15 cellular contexts compared by ENCODE assay signal in the genomic region with DNA sequence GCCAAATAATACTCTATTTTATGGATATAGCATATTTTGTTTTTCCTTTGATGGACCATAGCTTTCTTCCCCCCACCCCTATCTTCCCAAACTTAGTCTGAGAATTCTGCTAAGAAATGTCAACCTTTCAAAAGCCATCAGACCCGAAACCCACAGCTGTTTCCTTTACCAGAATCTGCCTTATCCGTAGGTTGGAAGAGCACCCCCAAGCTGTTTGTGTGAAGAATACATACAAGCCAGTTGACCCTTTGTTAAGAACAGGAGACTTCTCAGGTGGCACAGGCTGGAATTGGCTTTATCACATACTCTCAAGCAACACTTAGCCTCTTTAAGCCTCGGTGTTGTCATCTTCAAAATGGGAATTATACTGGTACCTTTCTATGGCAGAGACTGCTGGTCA.
A peak's percentile ranks its signal among the peaks of the same experiment; 100 is the strongest.
DNase-seq lines count a peak whose midpoint lies in the region; ATAC-seq and TF ChIP-seq lines count a peak whose summit lies in the region.
"Had no signal": no experiment of that assay in that cellular context is flagged by ENCODE, and none has a peak within 500 bp of the region (broad histone marks: within the 10 kb centered on the region; RNA-seq: fewer than 3 reads in every experiment).

No MANE protein-coding gene starts in this region.

- no peak overlapping the region for H3K14ac ChIP-seq in H9 (ENCODE audit: insufficient read depth, low read length)

- H3K79me1 ChIP-seq in H9 (ENCODE audit: insufficient read depth, low read depth, low read length, poor library complexity, severe bottlenecking) = no peaks in the 10 kb centered on the region

- H3K27ac ChIP-seq in H9 (ENCODE audit: insufficient read length, low read depth, low read length) (no peak overlapping the region), MM.1S (ENCODE audit: low read length) (no peak overlapping the region), endodermal cell (ENCODE audit: low read depth, low read length) (no peak overlapping the region), thyroid gland (no peak overlapping the region), ovary (no peak overlapping the region)
- H3K27ac ChIP-seq: BLaER1, HL-60 had no signal

- no peaks in the 10 kb centered on the region for H3K9me3 ChIP-seq in H9 (ENCODE audit: control insufficient read depth, low read depth, low read length)
- no peaks in the 10 kb centered on the region for H3K9me3 ChIP-seq in MM.1S (replicated peaks; ENCODE audit: insufficient read depth, low read length)
- H3K9me3 ChIP-seq in endodermal cell (ENCODE audit: control insufficient read depth, low read length) = peaks cover 13% of the 10 kb centered on the region
- H3K9me3 ChIP-seq in thyroid gland = no peaks in the 10 kb centered on the region
- H3K9me3 ChIP-seq in ovary = no peaks in the 10 kb centered on the region
- H3K9me3 ChIP-seq: BLaER1 had no signal

- TF ChIP-seq POLR2A in thyroid gland (IDR thresholded peaks at IDR 0.05) (no peak), ovary (IDR thresholded peaks at IDR 0.05) (no peak)

- H2AFZ ChIP-seq in H9 (ENCODE audit: low read length) (no peak overlapping the region), MM.1S (ENCODE audit: low read length) (no peak overlapping the region)

- no peak overlapping the region for H3K23ac ChIP-seq in H9 (ENCODE audit: insufficient read length, low read depth, low read length)

- H2BK5ac ChIP-seq in H9 (ENCODE audit: insufficient read length, low read length) = no peak overlapping the region

- H4K20me1 ChIP-seq in H9 (ENCODE audit: control insufficient read depth, insufficient read depth, insufficient read length) = no peaks in the 10 kb centered on the region
- H4K20me1 ChIP-seq in MM.1S (ENCODE audit: insufficient read depth, low read length) = no peaks in the 10 kb centered on the region
- H4K20me1 ChIP-seq: BLaER1 had no signal

- no peak for TF ChIP-seq EP300 in ovary (IDR thresholded peaks at IDR 0.05)

- H4K91ac ChIP-seq in H9 (ENCODE audit: insufficient read length, low read depth, low read length) = no peak overlapping the region

- H3K27ac Mint-ChIP-seq in H9 (no peak overlapping the region), endodermal cell (no peak overlapping the region)
- H3K27ac Mint-ChIP-seq: CD14-positive monocyte; CD4-positive, alpha-beta memory T cell had no signal

- no peak overlapping the region for H2AK5ac ChIP-seq in H9 (ENCODE audit: insufficient read length, low read length)

- H3K18ac ChIP-seq in H9 (ENCODE audit: insufficient read length, low read depth, low read length) = no peak overlapping the region

- H3K4me3 Mint-ChIP-seq in H9 (no peak overlapping the region), endodermal cell (no peak overlapping the region)
- H3K4me3 Mint-ChIP-seq: CD14-positive monocyte; CD4-positive, alpha-beta memory T cell had no signal

- no peaks in the 10 kb centered on the region for H3K4me1 ChIP-seq in H9 (ENCODE audit: insufficient read depth, low read length)
- peaks cover 13% of the 10 kb centered on the region for H3K4me1 ChIP-seq in MM.1S (ENCODE audit: low read length)
- no peaks in the 10 kb centered on the region for H3K4me1 ChIP-seq in endodermal cell (ENCODE audit: control insufficient read depth, insufficient read depth, low read length)
- no peaks in the 10 kb centered on the region for H3K4me1 ChIP-seq in thyroid gland
- H3K4me1 ChIP-seq in ovary (ENCODE audit: insufficient read depth) = no peaks in the 10 kb centered on the region
- H3K4me1 ChIP-seq: BLaER1 had no signal

- no peak for ATAC-seq in HG03159 (IDR thresholded peaks at IDR 0.05; ENCODE audit: unreplicated experiment)

- H2BK15ac ChIP-seq in H9 (ENCODE audit: low read depth, low read length) = no peak overlapping the region

- no peak overlapping the region for H3T11ph ChIP-seq in H9 (ENCODE audit: low read length)

- H3K4ac ChIP-seq in H9 (ENCODE audit: low read depth, low read length) = no peak overlapping the region

- no peaks in the 10 kb centered on the region for H3K23me2 ChIP-seq in H9 (ENCODE audit: insufficient read length, low read depth, low read length, poor library complexity, severe bottlenecking)

- H3K27me3 Mint-ChIP-seq in H9 (ENCODE audit: low read depth) (no peaks in the 10 kb centered on the region), endodermal cell (ENCODE audit: insufficient read depth) (peaks cover 19% of the 10 kb centered on the region)

- no peak overlapping the region for H2BK120ac ChIP-seq in H9 (ENCODE audit: low read depth, low read length, poor library complexity, severe bottlenecking)

- peaks cover 10 to 11% of the 10 kb centered on the region in 2 experiments for H3K9me3 Mint-ChIP-seq in H9
- H3K9me3 Mint-ChIP-seq in endodermal cell = peaks cover 8% of the 10 kb centered on the region

- H3K9me2 ChIP-seq in MM.1S (replicated peaks; ENCODE audit: insufficient read depth, low read length) = 0 out of 2 replicates have a peak, but pooled peaks cover 2% of the 10 kb centered on the region

- H3K4me3 ChIP-seq in GM12865 (ENCODE audit: low read depth, low read length) (no peak overlapping the region), MM.1S (ENCODE audit: low read length) (no peak overlapping the region), endodermal cell (ENCODE audit: low read length) (no peak overlapping the region), thyroid gland (replicated peaks in 1 of 3) (no peak overlapping the region), ovary (no peak overlapping the region)
- H3K4me3 ChIP-seq: BLaER1 had no signal

- H3F3A ChIP-seq in MM.1S (ENCODE audit: insufficient read depth, low read length) = no peaks in the 10 kb centered on the region

- no CpG with 5 or more reads among the region's 3 CpGs for WGBS in H9 (ENCODE audit: extremely low coverage, insufficient read length, low lambda C conversion rate)
- WGBS in endodermal cell (ENCODE audit: insufficient coverage in 1 of 2, insufficient read length in 1 of 2), 2 experiments = 90% methylated on average over 2 to 3 of the region's 3 CpGs
- WGBS in thyroid gland, 2 donors = 87 to 90% methylated on average over 3 of the region's 3 CpGs
- 80 to 81% (median 80%) methylated on average over 3 of the region's 3 CpGs for WGBS in ovary, 3 donors

- H3K4me1 Mint-ChIP-seq in H9 = no peaks in the 10 kb centered on the region
- no peaks in the 10 kb centered on the region for H3K4me1 Mint-ChIP-seq in endodermal cell
- H3K4me1 Mint-ChIP-seq: CD14-positive monocyte; CD4-positive, alpha-beta memory T cell had no signal

- H4K5ac ChIP-seq in H9 (ENCODE audit: insufficient read length, low read depth, low read length) = no peak overlapping the region

- intact Hi-C loops in thyroid gland (cut with DNase I) = no loop called here
- intact Hi-C loops in ovary (cut with DNase I) = no loop called here

- H3K36me3 Mint-ChIP-seq in H9 (ENCODE audit: insufficient read depth in 1 of 3, low read depth in 3 of 3) (peaks cover 3 to 6% (median 4%) of the 10 kb centered on the region in 3 experiments; a peak in 5 of 7 replicates), endodermal cell (ENCODE audit: low read depth) (no peaks in the 10 kb centered on the region)
- H3K36me3 Mint-ChIP-seq: CD14-positive monocyte; CD4-positive, alpha-beta memory T cell had no signal

- H3K79me2 ChIP-seq in H9 (ENCODE audit: insufficient read depth, low read length) (no peaks in the 10 kb centered on the region), MM.1S (ENCODE audit: low read length) (no peaks in the 10 kb centered on the region)

- H4K8ac ChIP-seq in H9 (replicated peaks; ENCODE audit: insufficient read length, low read depth, low read length) = no peak overlapping the region

- DNase-seq in GM12865 (ENCODE audit: low read depth) (no peak), H9 (no peak), MM.1S (peak; percentile 48), endodermal cell (no peak), thyroid gland (no peak), ovary (no peak)
- DNase-seq: 8988T; CD4-positive, alpha-beta memory T cell; DMS153; DMS79; GDM1 had no signal

- H3K36me3 ChIP-seq in MM.1S (replicated peaks; ENCODE audit: insufficient read depth, low read length) (no peaks in the 10 kb centered on the region), endodermal cell (ENCODE audit: control insufficient read depth, insufficient read depth, low read length) (no peaks in the 10 kb centered on the region), thyroid gland (no peaks in the 10 kb centered on the region), ovary (no peaks in the 10 kb centered on the region)
- H3K36me3 ChIP-seq: BLaER1 had no signal

- H2BK20ac ChIP-seq in H9 (ENCODE audit: low read depth, low read length, poor library complexity, severe bottlenecking) = no peak overlapping the region

- H2BK12ac ChIP-seq in H9 (ENCODE audit: insufficient read length, low read depth, low read length) = no peak overlapping the region

- peak; percentile 7 for TF ChIP-seq CTCF in GM12865 (IDR thresholded peaks at IDR 0.05; ENCODE audit: insufficient read depth, low read depth, low read length, missing control alignments)
- TF ChIP-seq CTCF in H9 (conservative IDR thresholded peaks at IDR 0.05) = peak; percentile 38
- peak; percentile 38 for TF ChIP-seq CTCF in MM.1S (IDR thresholded peaks at IDR 0.05; ENCODE audit: low read length)
- TF ChIP-seq CTCF in endodermal cell (conservative IDR thresholded peaks at IDR 0.05) = peak; percentile 46
- TF ChIP-seq CTCF in thyroid gland (IDR thresholded peaks at IDR 0.05) = no peak
- TF ChIP-seq CTCF in ovary (IDR thresholded peaks at IDR 0.05) = no peak

- H3K4me2 ChIP-seq in H9 (ENCODE audit: insufficient read depth, insufficient read length, low read length) (no peak overlapping the region), MM.1S (ENCODE audit: low read depth, low read length) (0 out of 2 replicates have a peak overlapping the region, but pooled peaks have one; percentile 11)
- H3K4me2 ChIP-seq: BLaER1 had no signal

- H3K27me3 ChIP-seq in H9 (ENCODE audit: insufficient read depth, low read length) (no peaks in the 10 kb centered on the region), MM.1S (replicated peaks; ENCODE audit: insufficient read depth, low read length) (no peaks in the 10 kb centered on the region), endodermal cell (ENCODE audit: control insufficient read depth, insufficient read depth, low read length, poor library complexity, severe bottlenecking) (peaks cover 67% of the 10 kb centered on the region), thyroid gland (no peaks in the 10 kb centered on the region), ovary (no peaks in the 10 kb centered on the region)
- H3K27me3 ChIP-seq: BLaER1 had no signal

- H3K56ac ChIP-seq in H9 (ENCODE audit: insufficient read length, low read depth, low read length) = no peak overlapping the region

- no peak overlapping the region for H3K9ac ChIP-seq in H9 (ENCODE audit: extremely low read depth, insufficient read length, low read length)
- no peak overlapping the region for H3K9ac ChIP-seq in MM.1S (ENCODE audit: low read length)
- no peak overlapping the region for H3K9ac ChIP-seq in endodermal cell (ENCODE audit: extremely low read depth, low read length, poor library complexity, severe bottlenecking)
- H3K9ac ChIP-seq: BLaER1 had no signal

Comparison
In these comparisons a context has a peak if more than half of its experiments do, and no peak if none do; other contexts are left out.
1. CTCF ChIP-seq: peak in GM12865 (single experiment), H9 (single experiment), MM.1S (single experiment) and endodermal cell (single experiment); none in thyroid gland (0 of 6) and ovary (0 of 3).